In the genomic region with DNA sequence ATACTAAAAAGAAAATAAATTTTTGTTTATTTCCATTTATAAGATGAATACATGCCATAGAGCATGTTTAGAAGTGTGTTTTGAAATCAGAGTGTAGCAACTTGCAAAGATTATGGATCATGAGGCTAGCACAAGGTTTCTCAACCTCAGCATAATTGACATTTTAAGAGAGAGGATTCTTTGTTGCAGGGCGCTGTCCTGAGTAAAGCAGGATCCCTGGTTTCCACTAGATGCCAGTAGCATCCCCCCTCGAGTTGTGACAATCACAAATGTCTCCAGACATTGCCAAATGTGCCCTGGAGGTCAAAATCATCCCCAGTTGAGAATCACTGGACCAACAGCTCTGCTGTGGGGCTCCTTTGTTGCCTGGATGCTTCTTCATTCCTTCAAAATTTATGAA, we compare ENCODE assay signal across 24 cellular contexts.
DNase-seq lines count a peak whose midpoint lies in the region; ATAC-seq, FAIRE-seq and TF ChIP-seq lines count a peak whose summit lies in the region.
"Had no signal": no experiment of that assay in that cellular context is flagged by ENCODE, and none has a peak within 500 bp of the region (broad histone marks: within the 10 kb centered on the region; RNA-seq: fewer than 3 reads in every experiment).

No MANE protein-coding gene starts in this region.

- no peak for FAIRE-seq in GM12878 (lab: Jason Lieb, UNC)
- FAIRE-seq: colon, endometrium had no signal

- no TSS peak for BruUV-seq in GM12878 (replicated peaks; lab: Mats Ljungman, UMichigan)

- in situ Hi-C loops in GM12878 (cut with MboI): no loop called here

- H3K36me3 ChIP-seq in BLaER1 treated with 17β-estradiol and CSF1 and Interleukin-3, amounts not matched to agents 10 nM and 100 nM: no peaks in the 10 kb centered on the region
- H3K36me3 ChIP-seq in Loucy (ENCODE audit: insufficient read depth, low read length): no peaks in the 10 kb centered on the region
- H3K36me3 ChIP-seq in GM12878 (ENCODE audit: control insufficient read depth in 2 of 2, insufficient read depth in 2 of 2, low read length in 1 of 2): no peaks in the 10 kb centered on the region
- H3K36me3 ChIP-seq: ascending aorta, HAP-1, left lung, upper lobe of right lung had no signal

- H4K20me1 ChIP-seq in BLaER1 treated with 17β-estradiol and CSF1 and Interleukin-3, amounts not matched to agents 10 nM and 100 nM: no peaks in the 10 kb centered on the region
- H4K20me1 ChIP-seq in Loucy (ENCODE audit: insufficient read depth, low read length, poor library complexity, severe bottlenecking): no peaks in the 10 kb centered on the region
- no peaks in the 10 kb centered on the region for H4K20me1 ChIP-seq in GM12878 (ENCODE audit: control insufficient read depth, insufficient read depth)

- peaks cover 8 to 29% (median 17%) of the 10 kb centered on the region in 10 experiments; a peak in 19 of 20 replicates for H3K4me1 ChIP-seq in BLaER1 treated with 17β-estradiol and CSF1 and Interleukin-3, amounts not matched to agents 10 nM and 100 nM
- H3K4me1 ChIP-seq in Loucy (ENCODE audit: insufficient read depth, low read length, poor library complexity, severe bottlenecking) (peaks cover 9% of the 10 kb centered on the region), GM12878 (ENCODE audit: control insufficient read depth, insufficient read depth, low read length) (no peaks in the 10 kb centered on the region)
- H3K4me1 ChIP-seq: ascending aorta, left lung, upper lobe of right lung had no signal

- H3K79me2 ChIP-seq in Loucy (ENCODE audit: insufficient read depth, low read length) (no peaks in the 10 kb centered on the region), GM12878 (ENCODE audit: control insufficient read depth, insufficient read depth, low read length) (no peaks in the 10 kb centered on the region)

- H3K27me3 Mint-ChIP-seq in CD14-positive monocyte (ENCODE audit: low read depth in 3 of 3): peaks cover 0 to 5% (median 4%) of the 10 kb centered on the region in 3 donors
- H3K27me3 Mint-ChIP-seq: CD4-positive, alpha-beta memory T cell; stimulated activated naive CD8-positive, alpha-beta T cell treated with anti-CD3 and anti-CD28 coated beads, Interleukin-15, Interleukin-2, amounts not matched to agents 100 ng/mL and 50 ng/mL, for 24 hours had no signal

- H3K27ac Mint-ChIP-seq in CD14-positive monocyte: no peak overlapping the region
- H3K27ac Mint-ChIP-seq: activated naive CD4-positive, alpha-beta T cell treated with anti-CD3 and anti-CD28 coated beads for 36 hours; CD4-positive, alpha-beta memory T cell; stimulated activated naive CD8-positive, alpha-beta T cell treated with anti-CD3 and anti-CD28 coated beads, Interleukin-15, Interleukin-2, amounts not matched to agents 100 ng/mL and 50 ng/mL, for 24 hours had no signal

- H3K4me3 ChIP-seq in BLaER1 treated with 17β-estradiol and CSF1 and Interleukin-3, amounts not matched to agents 10 nM and 100 nM: no peak overlapping the region
- H3K4me3 ChIP-seq in Loucy (ENCODE audit: low read length, poor library complexity, severe bottlenecking) (no peak overlapping the region), GM12878 (no peak overlapping the region)
- H3K4me3 ChIP-seq: ascending aorta, HAP-1, left lung, upper lobe of right lung had no signal

- peak overlapping the region in 6 of 11 experiments; percentile 11 to 63 (median 26); a peak in 4 of 22 replicates for H3K27ac ChIP-seq in BLaER1 treated with 17β-estradiol and CSF1 and Interleukin-3, amounts not matched to agents 10 nM and 100 nM
- no peak overlapping the region for H3K27ac ChIP-seq in GM12878 (ENCODE audit: control insufficient read depth, insufficient read depth)
- H3K27ac ChIP-seq: ascending aorta, left lung, upper lobe of right lung had no signal

- no peak for TF ChIP-seq EP300 in GM12878 (IDR thresholded peaks at IDR 0.05; ENCODE audit: borderline replicate concordance in 1 of 2, control insufficient read depth in 1 of 2, low read depth in 2 of 2, low read length in 2 of 2)

- no peak overlapping the region for H3K9ac ChIP-seq in BLaER1 treated with 17β-estradiol and CSF1 and Interleukin-3, amounts not matched to agents 10 nM and 100 nM
- H3K9ac ChIP-seq in Loucy (ENCODE audit: low read depth, low read length, poor library complexity, severe bottlenecking) (no peak overlapping the region), GM12878 (ENCODE audit: control insufficient read depth, insufficient read depth, low read length) (no peak overlapping the region)

- POLR2A ChIA-PET in GM12878 (lab: Charles Lee): no interaction called here

- 0% methylated on average over 2 of the region's 2 CpGs for WGBS in GM12878 (ENCODE audit: insufficient coverage, insufficient replicate concordance, low lambda C conversion rate, missing lambda C conversion rate)

- no peaks in the 10 kb centered on the region for H3K27me3 ChIP-seq in BLaER1 treated with 17β-estradiol and CSF1 and Interleukin-3, amounts not matched to agents 10 nM and 100 nM
- H3K27me3 ChIP-seq in Loucy (ENCODE audit: insufficient read depth, low read length, poor library complexity, severe bottlenecking): no peaks in the 10 kb centered on the region
- H3K27me3 ChIP-seq in GM12878 (replicated peaks in 1 of 2; ENCODE audit: control insufficient read depth in 2 of 2, insufficient read depth in 2 of 2, low read length in 1 of 2): no peaks in the 10 kb centered on the region
- H3K27me3 ChIP-seq: ascending aorta, left lung, upper lobe of right lung had no signal

- CTCF ChIA-PET in GM12878 (lab: Yijun Ruan, JAX): no interaction called here

- ATAC-seq in GM12878 (no peak), HG03439 (IDR thresholded peaks at IDR 0.05; ENCODE audit: unreplicated experiment) (no peak), HG03280 (IDR thresholded peaks at IDR 0.05; ENCODE audit: unreplicated experiment) (no peak)
- ATAC-seq: left lung, sciatic nerve, upper lobe of right lung had no signal

- RAD21 ChIA-PET in GM12878 (lab: Charles Lee; ENCODE audit: unreplicated experiment): no interaction called here

- H3K9me3 ChIP-seq in BLaER1 treated with 17β-estradiol and CSF1 and Interleukin-3, amounts not matched to agents 10 nM and 100 nM (replicated peaks in 1 of 11): no peaks in the 10 kb centered on the region
- H3K9me3 ChIP-seq in Loucy (ENCODE audit: insufficient read depth, low read depth, low read length) (no peaks in the 10 kb centered on the region), GM12878 (replicated peaks; ENCODE audit: control insufficient read depth, insufficient read depth, low read length) (no peaks in the 10 kb centered on the region)
- H3K9me3 ChIP-seq: ascending aorta, HAP-1, left lung, upper lobe of right lung had no signal

- no peak overlapping the region for H2AFZ ChIP-seq in Loucy (ENCODE audit: low read length)
- no peak overlapping the region for H2AFZ ChIP-seq in GM12878 (ENCODE audit: control insufficient read depth, low read depth, low read length)

- H3K4me3 Mint-ChIP-seq in CD14-positive monocyte: no peak overlapping the region
- H3K4me3 Mint-ChIP-seq: activated naive CD4-positive, alpha-beta T cell treated with anti-CD3 and anti-CD28 coated beads for 36 hours; CD4-positive, alpha-beta memory T cell; stimulated activated naive CD8-positive, alpha-beta T cell treated with anti-CD3 and anti-CD28 coated beads, Interleukin-15, Interleukin-2, amounts not matched to agents 100 ng/mL and 50 ng/mL, for 24 hours had no signal

- intact Hi-C loops in GM12878 (cut with micrococcal nuclease; ENCODE audit: unreplicated experiment) (loop anchor here (5.0 kb wide), 1 partner anchor 235 kb away; no protein-coding TSS in a partner anchor), CD14-positive monocyte (cut with micrococcal nuclease) (no loop called here)

- peaks cover 0 to 2% (median 0%) of the 10 kb centered on the region in 7 donors for H3K9me3 Mint-ChIP-seq in CD14-positive monocyte
- H3K9me3 Mint-ChIP-seq: activated naive CD4-positive, alpha-beta T cell treated with anti-CD3 and anti-CD28 coated beads for 36 hours; stimulated activated naive CD8-positive, alpha-beta T cell treated with anti-CD3 and anti-CD28 coated beads, Interleukin-15, Interleukin-2, amounts not matched to agents 100 ng/mL and 50 ng/mL, for 24 hours had no signal

- peak overlapping the region in 1 of 11 experiments; percentile 8; a peak in 2 of 22 replicates for H3K4me2 ChIP-seq in BLaER1 treated with 17β-estradiol and CSF1 and Interleukin-3, amounts not matched to agents 10 nM and 100 nM
- H3K4me2 ChIP-seq in Loucy (ENCODE audit: low read depth, low read length, poor library complexity, severe bottlenecking) (no peak overlapping the region), GM12878 (ENCODE audit: control insufficient read depth, insufficient read depth) (no peak overlapping the region)

- H3K36me3 Mint-ChIP-seq in CD14-positive monocyte: no peaks in the 10 kb centered on the region
- H3K36me3 Mint-ChIP-seq: CD4-positive, alpha-beta memory T cell had no signal

- DNase-seq in GM12878 (ENCODE audit: low read depth, low spot score): no peak
- peak; percentile 34 for DNase-seq in iris pigment epithelial cell (ENCODE audit: low read depth)
- no peak for DNase-seq in DMS153 (lab: John Stamatoyannopoulos, UW)
- DNase-seq in CD14-positive monocyte (ENCODE audit: low spot score): no peak
- DNase-seq: ACHN; activated CD4-positive, alpha-beta T cell treated with anti-CD3 and anti-CD28 coated beads, Interleukin-2, amount 50 U/mL, for 48 hours; activated naive CD4-positive, alpha-beta T cell treated with anti-CD3 and anti-CD28 coated beads for 36 hours; activated T-cell treated with anti-CD3 and anti-CD28 coated beads, Interleukin-2, amount 50 U/mL, for 1 hour; CD4-positive, alpha-beta memory T cell; left lung; NCI-H82; occipital lobe; stimulated activated CD4-positive, alpha-beta T cell treated with anti-CD3 and anti-CD28 coated beads, Interleukin-2, amount 100 ng/mL, for 24 hours; upper lobe of right lung had no signal

- H3K4me1 Mint-ChIP-seq in CD14-positive monocyte: peaks cover 3% of the 10 kb centered on the region

- H3F3A ChIP-seq in Loucy (ENCODE audit: low read depth): 0 out of 2 replicates have a peak, but pooled peaks cover 3% of the 10 kb centered on the region

- TF ChIP-seq POLR2A in GM12878 (IDR thresholded peaks at IDR 0.05; ENCODE audit: low read depth, low read length): no peak

- peak; percentile 24; the same call in 1 of the 2 replicates for TF ChIP-seq RAD21 in GM12878 (IDR thresholded peaks at IDR 0.05; ENCODE audit: insufficient read depth, low read depth, low read length)

- SMC1A ChIA-PET in GM12878 (lab: Charles Lee; ENCODE audit: uncharacterized antibody, unreplicated experiment): interaction anchor here (0.7 to 3.2 kb wide), 3 partner anchors 14 to 236 kb away, joined by 3 to 9 read pairs (median 3); no protein-coding TSS in a partner anchor

- TF ChIP-seq CTCF in Loucy (conservative IDR thresholded peaks at IDR 0.05; ENCODE audit: low read length) (0 out of 2 replicates have a peak, but pooled peaks have one; percentile 11), GM12878 (IDR thresholded peaks at IDR 0.05 in 2 of 3, conservative IDR thresholded peaks at IDR 0.05 in 1 of 3; ENCODE audit: control insufficient read depth in 2 of 3, extremely low read depth in 1 of 3, insufficient read depth in 1 of 3, low read depth in 3 of 3, low read length in 3 of 3) (0 out of 6 replicates have a peak, but pooled peaks of 2 of the 3 experiments have one; percentile 4), CD14-positive monocyte (IDR thresholded peaks at IDR 0.05) (no peak)

- H3K9me2 ChIP-seq in Loucy (replicated peaks; ENCODE audit: low read depth, low read length): no peaks in the 10 kb centered on the region

TF ChIP-seq in GM12878, 131 proteins besides CTCF, POLR2A, EP300 and RAD21 (continues in another document):
- TF ChIP-seq JUND (IDR thresholded peaks at IDR 0.05; ENCODE audit: low read depth, low read length): no peak
